ENCODE assay signal across 14 cellular contexts in the genomic region with DNA sequence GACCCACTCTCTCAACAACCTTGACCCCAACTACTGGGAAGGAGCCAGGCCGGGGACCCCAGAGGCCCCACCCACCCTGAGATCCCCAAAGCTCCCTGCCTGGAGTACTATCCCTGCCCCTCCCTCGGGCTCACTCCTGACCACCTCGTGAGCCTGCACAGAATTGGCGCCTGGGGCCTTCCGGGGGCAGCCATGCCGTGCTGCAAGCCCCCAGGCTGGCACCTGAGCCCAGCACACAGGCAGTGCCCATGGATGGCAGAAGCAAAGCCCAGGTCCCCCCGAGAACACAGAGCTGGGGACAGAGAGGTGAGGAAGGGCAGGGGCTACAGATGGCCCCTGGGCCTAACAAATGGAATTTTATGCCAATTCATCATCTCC.
"Had no signal": no experiment of that assay in that cellular context is flagged by ENCODE, and none has a peak within 500 bp of the region (broad histone marks: within the 10 kb centered on the region; RNA-seq: fewer than 3 reads in every experiment).

No MANE protein-coding gene starts in this region.

- H3K27ac ChIP-seq: body of pancreas, epithelial cell of prostate, pancreas, upper lobe of right lung, WERI-Rb-1 had no signal

- H3K4me3 Mint-ChIP-seq: central memory CD8-positive, alpha-beta T cell; effector memory CD8-positive, alpha-beta T cell; T-cell had no signal

- H3K27me3 Mint-ChIP-seq: central memory CD8-positive, alpha-beta T cell; effector memory CD8-positive, alpha-beta T cell; T-cell had no signal

- H3K4me1 ChIP-seq: pancreas had no signal

- H3K27me3 ChIP-seq: body of pancreas, pancreas, upper lobe of right lung had no signal

- H3K9me3 Mint-ChIP-seq: central memory CD8-positive, alpha-beta T cell; effector memory CD8-positive, alpha-beta T cell; T-cell had no signal

- H3K4me3 ChIP-seq: body of pancreas, pancreas, skin epidermis, upper lobe of right lung had no signal

- DNase-seq: activated CD4-positive, alpha-beta T cell treated with anti-CD3 and anti-CD28 coated beads for 4 hours; activated gamma-delta T cell treated with Interleukin-2 at 50 U/mL for 16 hours; activated T-cell treated with anti-CD3 and anti-CD28 coated beads, Interleukin-2, amount 50 U/mL, for 48 hours; body of pancreas; effector memory CD8-positive, alpha-beta T cell; hippocampal formation; kidney glomerular epithelial cell; pancreas; T-cell; upper lobe of right lung; WERI-Rb-1 had no signal

- H3K9me3 ChIP-seq: body of pancreas, pancreas, upper lobe of right lung had no signal

- ATAC-seq: body of pancreas; effector memory CD8-positive, alpha-beta T cell; pancreas; T-cell; upper lobe of right lung had no signal
